In the genomic region with DNA sequence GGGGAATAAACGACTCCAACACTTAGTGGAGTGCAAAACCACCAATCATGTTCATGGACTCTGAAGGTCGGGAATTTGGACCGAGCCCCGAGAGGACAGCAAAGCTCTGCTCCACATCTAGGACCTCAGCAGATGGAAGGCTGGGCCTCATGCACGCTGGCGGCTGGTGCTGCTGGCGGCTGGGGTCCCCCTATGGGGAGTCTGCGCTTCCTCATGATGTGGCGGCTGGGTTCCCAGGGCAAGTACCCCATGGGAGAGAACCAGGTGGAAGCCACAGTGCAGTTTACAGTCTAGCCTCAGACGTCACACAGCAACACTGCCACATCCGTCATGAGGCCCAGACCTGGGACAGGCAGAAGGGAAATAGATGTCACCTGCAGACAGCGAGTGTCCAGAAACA, we compare ENCODE assay signal across 14 cellular contexts. TPM values are rescaled to one million over a fixed set of nuclear protein-coding genes. Genes with fewer than 3 reads are reported as not detected.
A peak's percentile ranks its signal among the peaks of the same experiment; 100 is the strongest.
DNase-seq lines count a peak whose midpoint lies in the region; TF ChIP-seq lines count a peak whose summit lies in the region.
"Had no signal": no experiment of that assay in that cellular context is flagged by ENCODE, and none has a peak within 500 bp of the region (broad histone marks: within the 10 kb centered on the region; RNA-seq: fewer than 3 reads in every experiment).

No MANE protein-coding gene starts in this region.

- no peaks in the 10 kb centered on the region for H3K79me2 ChIP-seq in ACC112 (ENCODE audit: control insufficient read depth, insufficient read depth, low read length, unreplicated experiment)

- H3K9me3 Mint-ChIP-seq in HFFc6 (no peaks in the 10 kb centered on the region), type B pancreatic cell (peaks cover 5% of the 10 kb centered on the region)
- H3K9me3 Mint-ChIP-seq: CD4-positive, alpha-beta T cell had no signal

- H3K4me3 Mint-ChIP-seq in HFFc6 (no peak overlapping the region), type B pancreatic cell (no peak overlapping the region)
- H3K4me3 Mint-ChIP-seq: CD4-positive, alpha-beta T cell had no signal

- no peak overlapping the region for H2BK12ac ChIP-seq in neuronal stem cell (ENCODE audit: low read length)

- POLR2A ChIA-PET in RWPE1 (lab: Yijun Ruan, JAX; ENCODE audit: low non-redundant PET) = no interaction called here

- no peak overlapping the region for H4K8ac ChIP-seq in neuronal stem cell (ENCODE audit: low read depth, low read length)

- DNase-seq in HFFc6 (no peak), neuronal stem cell (ENCODE audit: low spot score) (no peak), type B pancreatic cell (ENCODE audit: extremely low spot score, unreplicated experiment) (no peak), RWPE1 (ENCODE audit: low spot score) (no peak), UCSD-AML1 (lab: John Stamatoyannopoulos, UW; ENCODE audit: unreplicated experiment) (no peak)
- DNase-seq: AML-193; Caco-2; CD4-positive, alpha-beta T cell; GM23248; IMR-90 had no signal

- no peak overlapping the region for H4K91ac ChIP-seq in neuronal stem cell (ENCODE audit: low read depth, low read length, poor library complexity)

- H3K4me3 ChIP-seq in ACC112 (ENCODE audit: low read depth, low read length) (no peak overlapping the region), neuronal stem cell (ENCODE audit: low read length in 2 of 2) (no peak overlapping the region)
- H3K4me3 ChIP-seq: GM23248, HAP-1 had no signal

- no peak overlapping the region for H2BK15ac ChIP-seq in neuronal stem cell (ENCODE audit: low read length)

- H3K79me1 ChIP-seq in neuronal stem cell (ENCODE audit: low read depth, low read length) = peaks cover 19% of the 10 kb centered on the region

- no peak overlapping the region for H3K14ac ChIP-seq in neuronal stem cell (ENCODE audit: low read length)

- H3K36me3 Mint-ChIP-seq in HFFc6 (ENCODE audit: low read depth) = no peaks in the 10 kb centered on the region
- H3K36me3 Mint-ChIP-seq in type B pancreatic cell = peaks cover 5% of the 10 kb centered on the region

- H3K27me3 Mint-ChIP-seq in HFFc6 (ENCODE audit: insufficient read depth) = peaks cover 2% of the 10 kb centered on the region; the same call in 1 of the 2 replicates
- no peaks in the 10 kb centered on the region for H3K27me3 Mint-ChIP-seq in type B pancreatic cell
- H3K27me3 Mint-ChIP-seq: CD4-positive, alpha-beta T cell had no signal

- peak overlapping the region; percentile 77; the same call in 1 of the 2 replicates for H3K27ac ChIP-seq in ACC112 (ENCODE audit: low read depth, low read length)
- no peak overlapping the region for H3K27ac ChIP-seq in neuronal stem cell (replicated peaks; ENCODE audit: low read length)
- no peak overlapping the region for H3K27ac ChIP-seq in RWPE1
- H3K27ac ChIP-seq: C4-2B, GM23248, HL-60 had no signal

- H3K36me3 ChIP-seq in ACC112 (ENCODE audit: insufficient read depth, low read length) (no peaks in the 10 kb centered on the region), neuronal stem cell (replicated peaks in 1 of 2; ENCODE audit: control insufficient read depth in 2 of 2, insufficient read depth in 2 of 2, low read length in 2 of 2) (peaks cover 0 to 2% of the 10 kb centered on the region in 2 donors)
- H3K36me3 ChIP-seq: HAP-1 had no signal

- no peak overlapping the region for H2AK5ac ChIP-seq in neuronal stem cell (ENCODE audit: low read depth, low read length)

- peak overlapping the region; percentile 27 for H3K23ac ChIP-seq in neuronal stem cell (ENCODE audit: low read depth, low read length, poor library complexity)

- H3K4me1 Mint-ChIP-seq in HFFc6 (ENCODE audit: low read depth) (peaks cover 26% of the 10 kb centered on the region), type B pancreatic cell (ENCODE audit: unreplicated experiment) (peaks cover 25% of the 10 kb centered on the region)

- H3K9me3 ChIP-seq in neuronal stem cell (replicated peaks in 1 of 2; ENCODE audit: control insufficient read depth in 2 of 2, insufficient read depth in 1 of 2, low read depth in 1 of 2, low read length in 2 of 2) = no peaks in the 10 kb centered on the region
- H3K9me3 ChIP-seq: Caco-2, HAP-1 had no signal

- H2BK120ac ChIP-seq in neuronal stem cell (ENCODE audit: low read depth, low read length) = no peak overlapping the region

- H3K9ac ChIP-seq in neuronal stem cell (ENCODE audit: low read depth, low read length, poor library complexity) = no peak overlapping the region
- H3K9ac ChIP-seq: GM23248 had no signal

- no peak overlapping the region for H3K4me2 ChIP-seq in neuronal stem cell (ENCODE audit: insufficient read depth, low read length, poor library complexity, severe bottlenecking)

- no CpG with 5 or more reads among the region's 12 CpGs for WGBS in neuronal stem cell (ENCODE audit: extremely low coverage in 2 of 2, insufficient read length in 2 of 2, insufficient replicate concordance in 1 of 2), 2 donors

- H3K27me3 ChIP-seq in ACC112 (ENCODE audit: insufficient read depth, low read length) (no peaks in the 10 kb centered on the region), neuronal stem cell (ENCODE audit: control insufficient read depth in 3 of 3, insufficient read depth in 3 of 3, low read depth in 1 of 3, low read length in 3 of 3) (no peaks in the 10 kb centered on the region)

- no peak overlapping the region for H2BK5ac ChIP-seq in neuronal stem cell (ENCODE audit: low read length)

- peak overlapping the region; percentile 78; the same call in 1 of the 2 replicates for H3K27ac Mint-ChIP-seq in HFFc6
- H3K27ac Mint-ChIP-seq in type B pancreatic cell = peak overlapping the region; percentile 99
- H3K27ac Mint-ChIP-seq: CD4-positive, alpha-beta T cell had no signal

- H3K4me1 ChIP-seq in ACC112 (ENCODE audit: control insufficient read depth, insufficient read depth, low read length, unreplicated experiment) (peaks cover 26% of the 10 kb centered on the region), neuronal stem cell (ENCODE audit: control insufficient read depth in 2 of 2, insufficient read depth in 1 of 2, low read depth in 1 of 2, low read length in 2 of 2) (peaks cover 12 to 20% of the 10 kb centered on the region in 2 donors)
- H3K4me1 ChIP-seq: Caco-2, HAP-1 had no signal

- no peak overlapping the region for H3K18ac ChIP-seq in neuronal stem cell (ENCODE audit: low read length)

- H2AFZ ChIP-seq in ACC112 (ENCODE audit: low read length, unreplicated experiment) = no peak overlapping the region
- no peak overlapping the region for H2AFZ ChIP-seq in neuronal stem cell (ENCODE audit: low read length)
- H2AFZ ChIP-seq: GM23248 had no signal

- H3K4ac ChIP-seq in neuronal stem cell (ENCODE audit: low read length) = no peak overlapping the region

- TF ChIP-seq CTCF in HFFc6 (IDR thresholded peaks at IDR 0.05) = no peak
- no peak for TF ChIP-seq CTCF in type B pancreatic cell (conservative IDR thresholded peaks at IDR 0.05)
- no peak for TF ChIP-seq CTCF in RWPE1 (conservative IDR thresholded peaks at IDR 0.05; ENCODE audit: low read depth)

- CTCF ChIA-PET in RWPE1 (lab: Yijun Ruan, JAX) = no interaction called here

RNA-seq across cellular contexts. Expression of a gene that starts 13.2 kb away (rescaled TPM):
- 10 to 100 TPM; 57.0 to 76.9 (median 67.6) TPM for total RNA-seq in HFFc6 (2021; fragmentation: NEBNext Ultra II Directional; extraction: Animal tissue kit (Norgen Biotek cat#: 25700))
- polyA plus RNA-seq in neuronal stem cell (2013, experiment 1 of 2) = 35.9 TPM
- polyA plus RNA-seq in neuronal stem cell (2013, experiment 2 of 2) = 36.4 TPM
- 84.7 and 139 TPM in 2 replicates for total RNA-seq in type B pancreatic cell (ENCODE audit: low replicate concordance)
